In the genomic region with DNA sequence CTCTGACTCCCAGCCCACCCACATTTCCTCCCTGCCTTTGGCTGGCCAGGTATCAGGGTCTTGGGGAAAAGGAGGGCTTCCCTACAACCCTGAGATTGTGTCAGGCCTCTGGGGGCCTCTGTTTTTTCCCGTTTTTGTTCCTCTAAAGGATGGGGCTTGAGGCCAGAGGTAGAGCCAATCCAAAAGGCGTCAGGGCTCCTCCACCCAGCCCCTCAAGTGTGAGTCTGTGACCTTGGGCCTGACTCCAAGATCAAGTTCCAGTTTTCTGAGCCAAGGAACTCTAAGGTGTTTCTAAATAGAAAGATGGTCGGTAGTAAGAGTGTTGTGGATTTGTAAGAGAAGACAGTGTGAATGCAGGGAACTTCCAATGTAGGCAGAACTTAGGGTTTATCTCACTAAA, we compare ENCODE assay signal across 20 cellular contexts. TPM values are rescaled to one million over a fixed set of nuclear protein-coding genes. Genes with fewer than 3 reads are reported as not detected.
DNase-seq lines count a peak whose midpoint lies in the region; ATAC-seq and TF ChIP-seq lines count a peak whose summit lies in the region.
"Had no signal": no experiment of that assay in that cellular context is flagged by ENCODE, and none has a peak within 500 bp of the region (broad histone marks: within the 10 kb centered on the region; RNA-seq: fewer than 3 reads in every experiment).

No MANE protein-coding gene starts in this region.

- H3K9ac ChIP-seq in Loucy (ENCODE audit: low read depth, low read length, poor library complexity, severe bottlenecking): no peak overlapping the region
- H3K9ac ChIP-seq in skeletal muscle tissue (ENCODE audit: low read depth in 1 of 3, low read length in 3 of 3): no peak overlapping the region

- peaks cover 3% of the 10 kb centered on the region for H3K4me1 Mint-ChIP-seq in activated T-helper 2 cell treated with anti-CD3 and anti-CD28 coated beads, Interferon-gamma antibody, Interleukin-2, Interleukin-4, amounts not matched to agents 10 μg/mL and 5 μg/mL and 100 μg/mL, durations not matched to agents 14 hours and 24 hours and 36 hours (ENCODE audit: low read depth)
- H3K4me1 Mint-ChIP-seq: B cell had no signal

- no peaks in the 10 kb centered on the region for H4K20me1 ChIP-seq in Loucy (ENCODE audit: insufficient read depth, low read length, poor library complexity, severe bottlenecking)

- H3K36me3 Mint-ChIP-seq in activated T-helper 2 cell treated with anti-CD3 and anti-CD28 coated beads, Interferon-gamma antibody, Interleukin-2, Interleukin-4, amounts not matched to agents 10 μg/mL and 5 μg/mL and 100 μg/mL, durations not matched to agents 14 hours and 24 hours and 36 hours (ENCODE audit: low read depth): no peaks in the 10 kb centered on the region

- intact Hi-C loops in esophagus muscularis mucosa (cut with DNase I): loop anchor here (10.0 kb wide), 1 partner anchor 175 kb away; no protein-coding TSS in a partner anchor
- intact Hi-C loops in activated T-helper 2 cell treated with anti-CD3 and anti-CD28 coated beads, Interferon-gamma antibody, Interleukin-2, Interleukin-4, amounts not matched to agents 10 μg/mL and 5 μg/mL and 100 μg/mL, durations not matched to agents 14 hours and 24 hours and 36 hours (cut with micrococcal nuclease): no loop called here
- intact Hi-C loops in left lung (cut with DNase I): no loop called here

- H3K27ac ChIP-seq in C4-2B: 0 out of 2 replicates have a peak overlapping the region, but pooled peaks have one; percentile 2
- peak overlapping the region in 3 of 4 donors; percentile 28 to 48 (median 35) for H3K27ac ChIP-seq in esophagus muscularis mucosa (replicated peaks in 1 of 4)
- peak overlapping the region; percentile 34 for H3K27ac ChIP-seq in skeletal muscle tissue (ENCODE audit: low read depth, low read length)
- no peak overlapping the region for H3K27ac ChIP-seq in left lung
- H3K27ac ChIP-seq: A549 had no signal

- H3K4me2 ChIP-seq in Loucy (ENCODE audit: low read depth, low read length, poor library complexity, severe bottlenecking): peak overlapping the region; percentile 79
- H3K4me2 ChIP-seq: A549 had no signal

- no peaks in the 10 kb centered on the region for H3K9me3 ChIP-seq in Loucy (ENCODE audit: insufficient read depth, low read depth, low read length)
- no peaks in the 10 kb centered on the region for H3K9me3 ChIP-seq in esophagus muscularis mucosa
- H3K9me3 ChIP-seq in skeletal muscle tissue (ENCODE audit: control insufficient read depth in 3 of 3, low read length in 3 of 3): no peaks in the 10 kb centered on the region
- H3K9me3 ChIP-seq in left lung: no peaks in the 10 kb centered on the region
- H3K9me3 ChIP-seq: A549, MG63 had no signal

- no peak overlapping the region for H3K27ac Mint-ChIP-seq in activated T-helper 2 cell treated with anti-CD3 and anti-CD28 coated beads, Interferon-gamma antibody, Interleukin-2, Interleukin-4, amounts not matched to agents 10 μg/mL and 5 μg/mL and 100 μg/mL, durations not matched to agents 14 hours and 24 hours and 36 hours
- H3K27ac Mint-ChIP-seq: B cell had no signal

- H3K9me2 ChIP-seq in Loucy (replicated peaks; ENCODE audit: low read depth, low read length): no peaks in the 10 kb centered on the region

- H3K36me3 ChIP-seq in Loucy (ENCODE audit: insufficient read depth, low read length) (no peaks in the 10 kb centered on the region), esophagus muscularis mucosa (no peaks in the 10 kb centered on the region), skeletal muscle tissue (ENCODE audit: control insufficient read depth in 3 of 3, insufficient read depth in 3 of 3, low read length in 3 of 3) (peaks cover 7 to 18% (median 9%) of the 10 kb centered on the region in 3 donors), left lung (no peaks in the 10 kb centered on the region)
- H3K36me3 ChIP-seq: MG63 had no signal

- DNase-seq in esophagus muscularis mucosa (ENCODE audit: extremely low spot score): no peak
- DNase-seq in activated T-helper 2 cell treated with anti-CD3 and anti-CD28 coated beads, Interferon-gamma antibody, Interleukin-2, Interleukin-4, amounts not matched to agents 10 μg/mL and 5 μg/mL and 100 μg/mL, durations not matched to agents 14 hours and 24 hours and 36 hours (ENCODE audit: low spot score): no peak
- DNase-seq in stimulated activated CD4-positive, alpha-beta T cell treated with anti-CD3 and anti-CD28 coated beads, Interleukin-4, amount 100 ng/mL, for 24 hours: no peak
- no peak for DNase-seq in left lung
- DNase-seq: DMS79, Kasumi-1, MG63, NCI-H1417, NCI-H1694 treated with DMSO at 0.1 percent for 48 hours, NCI-H2081 treated with DMSO at 0.1 percent for 48 hours, NCI-H2171 treated with DMSO at 0.1 percent for 48 hours, NCI-H524 treated with DMSO at 0.1 percent for 48 hours, NCI-H82, RPMI8226, SHP77 had no signal

- 31% methylated on average over 3 of the region's 3 CpGs for WGBS in esophagus muscularis mucosa

- no peak for TF ChIP-seq EP300 in esophagus muscularis mucosa (IDR thresholded peaks at IDR 0.05)

- H3K4me3 ChIP-seq in Loucy (ENCODE audit: low read length, poor library complexity, severe bottlenecking) (no peak overlapping the region), esophagus muscularis mucosa (no peak overlapping the region), skeletal muscle tissue (ENCODE audit: low read length in 3 of 3) (no peak overlapping the region), left lung (no peak overlapping the region)
- H3K4me3 ChIP-seq: A549, MG63 had no signal

- H3K27me3 ChIP-seq in Loucy (ENCODE audit: insufficient read depth, low read length, poor library complexity, severe bottlenecking) (no peaks in the 10 kb centered on the region), esophagus muscularis mucosa (no peaks in the 10 kb centered on the region), skeletal muscle tissue (ENCODE audit: control insufficient read depth in 3 of 3, insufficient read depth in 3 of 3, low read length in 3 of 3) (no peaks in the 10 kb centered on the region), left lung (no peaks in the 10 kb centered on the region)
- H3K27me3 ChIP-seq: MG63 had no signal

- TF ChIP-seq POLR2A in esophagus muscularis mucosa (IDR thresholded peaks at IDR 0.05; ENCODE audit: low read depth): no peak

- H3K4me1 ChIP-seq in Loucy (ENCODE audit: insufficient read depth, low read length, poor library complexity, severe bottlenecking) (peaks cover 95% of the 10 kb centered on the region), esophagus muscularis mucosa (peaks cover 45 to 98% (median 90%) of the 10 kb centered on the region in 4 donors), skeletal muscle tissue (ENCODE audit: control insufficient read depth in 3 of 3, insufficient read depth in 3 of 3, low read length in 3 of 3) (peaks cover 69 to 76% (median 72%) of the 10 kb centered on the region in 3 donors), left lung (peaks cover 9 to 40% of the 10 kb centered on the region in 2 donors)

- H2AFZ ChIP-seq in Loucy (ENCODE audit: low read length): no peak overlapping the region

- ATAC-seq in left lung: no peak
- ATAC-seq: A549 had no signal

- no peaks in the 10 kb centered on the region for H3F3A ChIP-seq in Loucy (ENCODE audit: low read depth)

- no peak overlapping the region for H3K4me3 Mint-ChIP-seq in activated T-helper 2 cell treated with anti-CD3 and anti-CD28 coated beads, Interferon-gamma antibody, Interleukin-2, Interleukin-4, amounts not matched to agents 10 μg/mL and 5 μg/mL and 100 μg/mL, durations not matched to agents 14 hours and 24 hours and 36 hours (ENCODE audit: low read depth)
- H3K4me3 Mint-ChIP-seq: B cell had no signal

- no peaks in the 10 kb centered on the region for H3K9me3 Mint-ChIP-seq in activated T-helper 2 cell treated with anti-CD3 and anti-CD28 coated beads, Interferon-gamma antibody, Interleukin-2, Interleukin-4, amounts not matched to agents 10 μg/mL and 5 μg/mL and 100 μg/mL, durations not matched to agents 14 hours and 24 hours and 36 hours

- TF ChIP-seq CTCF in C4-2B (conservative IDR thresholded peaks at IDR 0.05) (no peak), Loucy (conservative IDR thresholded peaks at IDR 0.05; ENCODE audit: low read length) (no peak), esophagus muscularis mucosa (IDR thresholded peaks at IDR 0.05) (no peak), left lung (IDR thresholded peaks at IDR 0.05) (no peak)

- H3K79me2 ChIP-seq in Loucy (ENCODE audit: insufficient read depth, low read length): peaks cover 43% of the 10 kb centered on the region; the same call in 1 of the 2 replicates

- peaks cover 17% of the 10 kb centered on the region for H3K27me3 Mint-ChIP-seq in activated T-helper 2 cell treated with anti-CD3 and anti-CD28 coated beads, Interferon-gamma antibody, Interleukin-2, Interleukin-4, amounts not matched to agents 10 μg/mL and 5 μg/mL and 100 μg/mL, durations not matched to agents 14 hours and 24 hours and 36 hours (ENCODE audit: low read depth)

RNA-seq across cellular contexts. Expression of a gene that starts 6.6 kb away (rescaled TPM):
- 10 to 100 TPM; 18.7 to 27.9 (median 26.6) TPM for total RNA-seq in esophagus muscularis mucosa
- total RNA-seq in skeletal muscle tissue: 12.5 TPM
- 0.57 and 0.67 TPM in 2 replicates for total RNA-seq in activated T-helper 2 cell treated with anti-CD3 and anti-CD28 coated beads, Interferon-gamma antibody, Interleukin-2, Interleukin-4, amounts not matched to agents 10 μg/mL and 5 μg/mL and 100 μg/mL, durations not matched to agents 14 hours and 24 hours and 36 hours
- 10 to 100 TPM in 1 of 2 donors, 1 to 10 TPM in 1; 7.8 to 11.8 TPM for total RNA-seq in left lung

Comparison
In these comparisons a context has a peak if more than half of its experiments do, and no peak if none do; other contexts are left out.
1. H3K27ac ChIP-seq: peak in C4-2B (single experiment), esophagus muscularis mucosa (3 of 4) and skeletal muscle tissue (single experiment); none in left lung (0 of 2).